14 cellular contexts compared by ENCODE assay signal in genomic region chr3:155190686-155191085, GRCh38.
DNase-seq lines count a peak whose midpoint lies in the region; ATAC-seq and TF ChIP-seq lines count a peak whose summit lies in the region.
"Had no signal": no experiment of that assay in that cellular context is flagged by ENCODE, and none has a peak within 500 bp of the region (broad histone marks: within the 10 kb centered on the region; RNA-seq: fewer than 3 reads in every experiment).

No MANE protein-coding gene starts in this region.

- no peaks in the 10 kb centered on the region for H3K79me2 ChIP-seq in Loucy (ENCODE audit: insufficient read depth, low read length)

- H3K4me3 ChIP-seq in Loucy (ENCODE audit: low read length, poor library complexity, severe bottlenecking) (no peak overlapping the region), A673 (ENCODE audit: low read depth, low read length, poor library complexity, severe bottlenecking) (no peak overlapping the region), SJCRH30 (no peak overlapping the region)
- H3K4me3 ChIP-seq: GM23248 had no signal

- intact Hi-C loops in A673 (cut with micrococcal nuclease; ENCODE audit: unreplicated experiment): no loop called here

- H3K9me2 ChIP-seq in Loucy (replicated peaks; ENCODE audit: low read depth, low read length): no peaks in the 10 kb centered on the region

- no peaks in the 10 kb centered on the region for H4K20me1 ChIP-seq in Loucy (ENCODE audit: insufficient read depth, low read length, poor library complexity, severe bottlenecking)

- peaks cover 4% of the 10 kb centered on the region for H3K4me1 ChIP-seq in Loucy (ENCODE audit: insufficient read depth, low read length, poor library complexity, severe bottlenecking)
- H3K4me1 ChIP-seq in A673 (ENCODE audit: insufficient read depth, low read length, poor library complexity, severe bottlenecking): no peaks in the 10 kb centered on the region
- H3K4me1 ChIP-seq in SJCRH30: peaks cover 11% of the 10 kb centered on the region
- H3K4me1 ChIP-seq: BE2C had no signal

- H3K4me2 ChIP-seq in Loucy (ENCODE audit: low read depth, low read length, poor library complexity, severe bottlenecking): no peak overlapping the region

- H2AFZ ChIP-seq in Loucy (ENCODE audit: low read length): peak overlapping the region; percentile 89
- H2AFZ ChIP-seq: GM23248 had no signal

- CTCF ChIA-PET in A673 (lab: Charles Lee) (no interaction called here), HEK293T (lab: Yijun Ruan, JAX) (no interaction called here)

- peak; percentile 26 for DNase-seq in RPMI8226
- peak; percentile 5 for DNase-seq in iris pigment epithelial cell (ENCODE audit: low read depth)
- no peak for DNase-seq in A673 (ENCODE audit: low spot score)
- no peak for DNase-seq in HEK293T (ENCODE audit: extremely low spot score)
- no peak for DNase-seq in SJCRH30
- DNase-seq: BE2C; CD4-positive, alpha-beta memory T cell; COR-L47; DND-41; GM23248 had no signal

- BruUV-seq in A673 (replicated peaks; lab: Mats Ljungman, UMichigan): no TSS peak

- no peak for ATAC-seq in GM19023 (IDR thresholded peaks at IDR 0.05; ENCODE audit: unreplicated experiment)
- ATAC-seq: HCT116 had no signal

- no peaks in the 10 kb centered on the region for H3K9me3 ChIP-seq in Loucy (ENCODE audit: insufficient read depth, low read depth, low read length)
- no peaks in the 10 kb centered on the region for H3K9me3 ChIP-seq in A673 (ENCODE audit: low read depth, low read length, poor library complexity, severe bottlenecking)
- H3K9me3 ChIP-seq in SJCRH30 (replicated peaks): no peaks in the 10 kb centered on the region
- H3K9me3 ChIP-seq: BE2C had no signal

- TF ChIP-seq CTCF in Loucy (conservative IDR thresholded peaks at IDR 0.05; ENCODE audit: low read length) (no peak), A673 (conservative IDR thresholded peaks at IDR 0.05; ENCODE audit: low read depth, low read length) (no peak)

- no peaks in the 10 kb centered on the region for H3F3A ChIP-seq in Loucy (ENCODE audit: low read depth)

- no peak overlapping the region for H3K27ac ChIP-seq in A673 (ENCODE audit: low read depth, low read length, poor library complexity, severe bottlenecking)
- H3K27ac ChIP-seq in SJCRH30: no peak overlapping the region
- H3K27ac ChIP-seq: C4-2B, GM23248 had no signal

- H3K9ac ChIP-seq in Loucy (ENCODE audit: low read depth, low read length, poor library complexity, severe bottlenecking): no peak overlapping the region
- H3K9ac ChIP-seq: GM23248 had no signal

- H3K36me3 ChIP-seq in Loucy (ENCODE audit: insufficient read depth, low read length) (no peaks in the 10 kb centered on the region), A673 (ENCODE audit: insufficient read depth, low read length, poor library complexity, severe bottlenecking) (no peaks in the 10 kb centered on the region), SJCRH30 (no peaks in the 10 kb centered on the region)
- H3K36me3 ChIP-seq: BE2C had no signal

- POLR2A ChIA-PET in A673 (lab: Charles Lee; ENCODE audit: low non-redundant PET) (no interaction called here), HEK293T (lab: Yijun Ruan, JAX) (no interaction called here)

- no peaks in the 10 kb centered on the region for H3K27me3 ChIP-seq in Loucy (ENCODE audit: insufficient read depth, low read length, poor library complexity, severe bottlenecking)
- H3K27me3 ChIP-seq in A673 (replicated peaks; ENCODE audit: insufficient read depth, low read depth, low read length, poor library complexity): no peaks in the 10 kb centered on the region
- no peaks in the 10 kb centered on the region for H3K27me3 ChIP-seq in SJCRH30
- H3K27me3 ChIP-seq: BE2C had no signal

TF ChIP-seq in HEK293T, 16 proteins besides CTCF, POLR2A, EP300 and RAD21:
- TF ChIP-seq ZNF384 (IDR thresholded peaks at IDR 0.05) (no peak), SUZ12 (IDR thresholded peaks at IDR 0.05) (no peak), LEF1 (IDR thresholded peaks at IDR 0.05; ENCODE audit: borderline replicate concordance) (no peak), CTBP1 (IDR thresholded peaks at IDR 0.05; ENCODE audit: borderline replicate concordance) (no peak), FOXK2 (IDR thresholded peaks at IDR 0.05) (no peak), ELF4 (IDR thresholded peaks at IDR 0.05) (no peak), ARNT (IDR thresholded peaks at IDR 0.05) (no peak), HDGF (IDR thresholded peaks at IDR 0.05; ENCODE audit: borderline replicate concordance) (no peak), NFRKB (IDR thresholded peaks at IDR 0.05) (no peak), PKNOX1 (IDR thresholded peaks at IDR 0.05) (no peak), L3MBTL2 (conservative IDR thresholded peaks at IDR 0.05) (no peak), SP1 (IDR thresholded peaks at IDR 0.05) (no peak), FOXM1 (IDR thresholded peaks at IDR 0.05; ENCODE audit: borderline replicate concordance) (no peak), TARDBP (IDR thresholded peaks at IDR 0.05) (no peak), BHLHE40 (IDR thresholded peaks at IDR 0.05; ENCODE audit: borderline replicate concordance) (no peak), FOXA1 (IDR thresholded peaks at IDR 0.05) (no peak)
TF ChIP-seq in HEK293T: peak in this region for 0.

Comparison
In these comparisons a context has a peak if more than half of its experiments do, and no peak if none do; other contexts are left out.
1. DNase-seq: peak in RPMI8226 (single experiment) and iris pigment epithelial cell (single experiment); none in A673 (single experiment), HEK293T (single experiment) and SJCRH30 (0 of 2).